Comparison of ENCODE assay signal across 8 cellular contexts in genomic region chr1:161020573-161021167, GRCh38. TPM values are rescaled to one million over a fixed set of nuclear protein-coding genes. Genes with fewer than 3 reads are reported as not detected.
A peak's percentile ranks its signal among the peaks of the same experiment; 100 is the strongest.
DNase-seq lines count a peak whose midpoint lies in the region; ATAC-seq and TF ChIP-seq lines count a peak whose summit lies in the region.

Gene F11R, minus strand, starts transcription at chr1:161021152. Its CDS starts 79 bp downstream, at chr1:161021073.

- intact Hi-C loops in lower leg skin (cut with DNase I; ENCODE audit: low total_unique reads), result no loop called here

- DNase-seq in NCI-H1694 (lab: John Stamatoyannopoulos, UW) (peak; percentile 48), NCI-H1694 treated with DMSO at 0.1 percent for 48 hours (lab: John Stamatoyannopoulos, UW) (no peak), GM20000 (ENCODE audit: low spot score) (peak; percentile 55), SK-N-MC (ENCODE audit: low read depth, low spot score) (no peak), lower leg skin (ENCODE audit: low spot score in 2 of 2) (peak; percentile 59 to 91)

- no peak within 1 kb of the TSS for H3K27ac ChIP-seq in SK-N-MC
- H3K27ac ChIP-seq in duodenal mucosa (ENCODE audit: low read depth, low read length), result peak within 1 kb of the TSS; percentile 90
- H3K27ac ChIP-seq in subcutaneous abdominal adipose tissue (ENCODE audit: low read depth, low read length), result peak within 1 kb of the TSS; percentile 94

- peak within 1 kb of the TSS; percentile 61 for H3K9ac ChIP-seq in SK-N-MC (ENCODE audit: insufficient read length)
- H3K9ac ChIP-seq in duodenal mucosa (ENCODE audit: low read depth in 1 of 2, low read length in 2 of 2), result peak within 1 kb of the TSS; percentile 95
- peak within 1 kb of the TSS; percentile 69 to 93 (median 84) for H3K9ac ChIP-seq in subcutaneous abdominal adipose tissue (ENCODE audit: low read length in 5 of 5)

- peak; percentile 21 for ATAC-seq in HG03571 (IDR thresholded peaks at IDR 0.05; ENCODE audit: unreplicated experiment)

- H3K4me1 ChIP-seq in duodenal mucosa (ENCODE audit: control insufficient read depth in 1 of 2, insufficient read depth in 2 of 2, low read length in 2 of 2) (peaks cover 27 to 36% of the 10 kb centered on the region in 2 donors), subcutaneous abdominal adipose tissue (ENCODE audit: control insufficient read depth in 5 of 5, insufficient read depth in 5 of 5, low read length in 5 of 5) (peaks cover 3 to 49% (median 44%) of the 10 kb centered on the region in 5 donors)

- no peak for TF ChIP-seq POLR2A in lower leg skin (IDR thresholded peaks at IDR 0.05)

- TF ChIP-seq CTCF in GM20000 (IDR thresholded peaks at IDR 0.05; ENCODE audit: extremely low read depth, missing control alignments) (no peak), lower leg skin (IDR thresholded peaks at IDR 0.05) (no peak)

- H3K9me3 ChIP-seq in SK-N-MC (ENCODE audit: low read depth, low read length) (no peaks in the 10 kb centered on the region), duodenal mucosa (ENCODE audit: control insufficient read depth in 1 of 2, low read length in 2 of 2) (no peaks in the 10 kb centered on the region), subcutaneous abdominal adipose tissue (ENCODE audit: control insufficient read depth in 5 of 5, low read length in 5 of 5) (no peaks in the 10 kb centered on the region)

- H3K36me3 ChIP-seq in SK-N-MC (ENCODE audit: insufficient read depth, low read length), result no peaks in the 10 kb centered on the region
- H3K36me3 ChIP-seq in duodenal mucosa (ENCODE audit: control insufficient read depth in 1 of 2, insufficient read depth in 2 of 2, low read length in 2 of 2), result no peaks in the 10 kb centered on the region
- H3K36me3 ChIP-seq in subcutaneous abdominal adipose tissue (ENCODE audit: control insufficient read depth in 5 of 5, insufficient read depth in 5 of 5, low read length in 5 of 5), result no peaks in the 10 kb centered on the region

- 1 to 3% methylated on average over 22 to 33 of the region's 35 CpGs for WGBS in lower leg skin, 2 donors

- no peaks in the 10 kb centered on the region for H3K27me3 ChIP-seq in duodenal mucosa (ENCODE audit: control insufficient read depth in 1 of 2, insufficient read depth in 2 of 2, low read length in 2 of 2)
- H3K27me3 ChIP-seq in subcutaneous abdominal adipose tissue (ENCODE audit: control insufficient read depth in 5 of 5, insufficient read depth in 4 of 5, low read length in 5 of 5), result no peaks in the 10 kb centered on the region

- H3K4me3 ChIP-seq in SK-N-MC (peak within 1 kb of the TSS; percentile 93), duodenal mucosa (ENCODE audit: low read depth in 1 of 2, low read length in 2 of 2) (peak within 1 kb of the TSS; percentile 95 to 98), lower leg skin (ENCODE audit: low read depth, poor library complexity, severe bottlenecking) (peak within 1 kb of the TSS; percentile 57), subcutaneous abdominal adipose tissue (ENCODE audit: low read depth in 1 of 5, low read length in 5 of 5) (peak within 1 kb of the TSS; percentile 77 to 93 (median 91))

RNA-seq across cellular contexts. Expression of gene F11R, which starts in this region (rescaled TPM):
- 100 to 1,000 TPM in 2 of 4 donors, 10 to 100 TPM in 2; 68.4 to 125 (median 97.5) TPM for total RNA-seq in lower leg skin

Comparison
In these comparisons a context has a peak if more than half of its experiments do, and no peak if none do; other contexts are left out.
1. DNase-seq: peak in NCI-H1694 (single experiment), GM20000 (single experiment) and lower leg skin (2 of 2); none in NCI-H1694 treated with DMSO at 0.1 percent for 48 hours (single experiment) and SK-N-MC (single experiment).
2. Peak in every context shown above with its lines, with median percentiles within 50 percentile points of each other: H3K4me3 ChIP-seq and H3K9ac ChIP-seq.